ENCODE assay signal across 30 cellular contexts in the genomic region with DNA sequence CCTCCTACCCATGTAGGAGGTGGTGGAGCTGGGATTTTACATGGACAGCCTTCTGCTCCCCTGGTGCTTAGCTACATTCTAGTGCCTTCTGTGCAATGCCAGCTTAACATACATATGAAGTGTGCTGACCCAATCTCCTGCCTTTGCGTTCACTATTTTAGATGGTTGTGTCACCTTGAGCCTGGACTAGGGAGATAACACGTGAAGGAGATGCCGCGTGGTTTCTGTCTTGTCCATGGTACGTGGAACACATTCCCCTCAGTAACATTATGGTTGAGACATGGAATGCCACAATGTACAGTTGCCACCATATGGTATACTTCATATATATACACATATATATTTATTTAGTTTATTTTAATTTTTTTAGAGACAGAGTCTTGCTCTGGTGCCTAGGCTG.
"Had no signal": no experiment of that assay in that cellular context is flagged by ENCODE, and none has a peak within 500 bp of the region (broad histone marks: within the 10 kb centered on the region; RNA-seq: fewer than 3 reads in every experiment).

No MANE protein-coding gene starts in this region.

- H3K27me3 ChIP-seq: left lung, ovary, right atrium auricular region, right lobe of liver, stomach, testis, tibial artery, upper lobe of right lung had no signal

- FAIRE-seq: islet of Langerhans, kidney, urothelium cell line had no signal

- H3K27me3 Mint-ChIP-seq: naive B cell; progenitor cell of endocrine pancreas; stimulated activated naive B cell treated with anti-CD40 and anti-IgM and Interleukin-4, amounts not matched to agents 10 μg/mL and 1 μg/mL and 100 μg/mL, for 72 hours had no signal

- H3K9me3 Mint-ChIP-seq: natural killer cell had no signal

- DNase-seq: hypothalamus; immature natural killer cell; kidney; left colon; left lung; lower lobe of right lung; mammary epithelial cell; mesenchymal stem cell; naive B cell; natural killer cell; nephron progenitor cell; ovary; right lobe of liver; stimulated activated CD4-positive, alpha-beta T cell treated with anti-CD3 and anti-CD28 coated beads, Interleukin-12 subunit alpha, Interleukin-12 subunit beta, amount 100 ng/mL, for 4 hours; stimulated activated CD4-positive, alpha-beta T cell treated with anti-CD3 and anti-CD28 coated beads, Interleukin-15, amount 100 ng/mL, for 24 hours; stimulated activated CD4-positive, alpha-beta T cell treated with anti-CD3 and anti-CD28 coated beads, Interleukin-2, amount 100 ng/mL, for 24 hours; stimulated activated CD4-positive, alpha-beta T cell treated with anti-CD3 and anti-CD28 coated beads, Interleukin-4, amount 100 ng/mL, for 1 hour; stimulated activated naive B cell treated with anti-CD40 and anti-IgM and Interleukin-4, amounts not matched to agents 10 μg/mL and 1 μg/mL and 100 μg/mL, for 72 hours; stimulated activated naive CD8-positive, alpha-beta T cell treated with anti-CD3 and anti-CD28 coated beads, Interleukin-15, Interleukin-2, amounts not matched to agents 100 U/mL and 50 U/mL, for 24 hours; stomach; testis; tibial artery; trophoblast cell; upper lobe of right lung had no signal

- H3K4me1 ChIP-seq: lower lobe of right lung, right atrium auricular region, right lobe of liver, stomach, upper lobe of right lung had no signal

- H3K9me3 ChIP-seq: left lung, lower lobe of right lung, ovary, right atrium auricular region, right lobe of liver, stomach, testis, tibial artery, upper lobe of right lung had no signal

- H3K4me3 ChIP-seq: left lung, lower lobe of right lung, ovary, right atrium auricular region, right lobe of liver, skin epidermis, stomach, testis, tibial artery, upper lobe of right lung had no signal

- H3K4me3 Mint-ChIP-seq: immature natural killer cell; mesothelial cell of epicardium; naive B cell; natural killer cell; nephron progenitor cell; stimulated activated naive B cell treated with anti-CD40 and anti-IgM and Interleukin-4, amounts not matched to agents 10 μg/mL and 1 μg/mL and 100 μg/mL, for 72 hours had no signal

- H3K27ac ChIP-seq: left lung, lower lobe of right lung, ovary, right atrium auricular region, right lobe of liver, skin epidermis, testis, tibial artery, upper lobe of right lung had no signal

- H3K27ac Mint-ChIP-seq: natural killer cell; nephron progenitor cell; progenitor cell of endocrine pancreas; stimulated activated naive B cell treated with anti-CD40 and anti-IgM and Interleukin-4, amounts not matched to agents 10 μg/mL and 1 μg/mL and 100 μg/mL, for 72 hours had no signal

- H3K36me3 ChIP-seq: left lung, lower lobe of right lung, ovary, right atrium auricular region, right lobe of liver, stomach, tibial artery, upper lobe of right lung had no signal

- H3K36me3 Mint-ChIP-seq: immature natural killer cell, naive B cell, natural killer cell had no signal

- ATAC-seq: left colon; left lung; lower lobe of right lung; natural killer cell; right lobe of liver; stimulated activated naive B cell treated with anti-CD40 and anti-IgM and Interleukin-4, amounts not matched to agents 10 μg/mL and 1 μg/mL and 100 μg/mL, for 72 hours; stimulated activated naive CD8-positive, alpha-beta T cell treated with anti-CD3 and anti-CD28 coated beads, Interleukin-15, Interleukin-2, amounts not matched to agents 100 U/mL and 50 U/mL, for 24 hours; upper lobe of right lung had no signal
